In genomic region chr2:177885828-177886466, GRCh38 we compare ENCODE assay signal across 26 cellular contexts.
"Had no signal": no experiment of that assay in that cellular context is flagged by ENCODE, and none has a peak within 500 bp of the region (broad histone marks: within the 10 kb centered on the region; RNA-seq: fewer than 3 reads in every experiment).

No MANE protein-coding gene starts in this region.

- H3K36me3 ChIP-seq: SJCRH30 had no signal

- H3K4me3 ChIP-seq: K562, SJCRH30 had no signal

- H3K9ac ChIP-seq: SK-N-SH had no signal

- DNase-seq: activated CD4-positive, alpha-beta memory T cell treated with anti-CD3 and anti-CD28 coated beads for 36 hours; activated CD4-positive, alpha-beta T cell treated with anti-CD3 and anti-CD28 coated beads, Interleukin-2, amount 10 ng/mL, durations not matched to agents 7 days and 5 days; activated CD4-positive, CD25-positive, alpha-beta regulatory T cell; activated CD8-positive, alpha-beta memory T cell treated with anti-CD3 and anti-CD28 coated beads for 24 hours; activated gamma-delta T cell; activated naive CD4-positive, alpha-beta T cell treated with anti-CD3 and anti-CD28 coated beads for 36 hours; activated T-cell treated with anti-CD3 and anti-CD28 coated beads, Interleukin-2, amount 50 U/mL, for 48 hours; amygdala; Kasumi-1; NCI-H1105 treated with DMSO at 0.1 percent for 48 hours; NCI-H1436 treated with DMSO at 0.1 percent for 48 hours; NCI-H187; NCI-H2081; NCI-H510A treated with DMSO at 0.1 percent for 48 hours; NCI-H69; NK-92 treated with Interleukin-12 subunit alpha and Interleukin-12 subunit beta, amount 100 ng/mL, for 24 hours; OCI-M1; Right ventricle myocardium superior; SJCRH30; SK-N-SH; T-helper 1 cell had no signal

- H3K4me1 ChIP-seq: SJCRH30 had no signal

- H3K27ac ChIP-seq: RWPE1, SJCRH30, VCaP had no signal

- H3K9me3 ChIP-seq: SJCRH30, SK-N-SH had no signal

- ATAC-seq: activated T-helper 17 cell treated with anti-CD3 and anti-CD28 coated beads, Interleukin-2, amount 50 U/mL, for 72 hours; K562; Panc1 had no signal
